Comparison of ENCODE assay signal across 16 cellular contexts in the genomic region with DNA sequence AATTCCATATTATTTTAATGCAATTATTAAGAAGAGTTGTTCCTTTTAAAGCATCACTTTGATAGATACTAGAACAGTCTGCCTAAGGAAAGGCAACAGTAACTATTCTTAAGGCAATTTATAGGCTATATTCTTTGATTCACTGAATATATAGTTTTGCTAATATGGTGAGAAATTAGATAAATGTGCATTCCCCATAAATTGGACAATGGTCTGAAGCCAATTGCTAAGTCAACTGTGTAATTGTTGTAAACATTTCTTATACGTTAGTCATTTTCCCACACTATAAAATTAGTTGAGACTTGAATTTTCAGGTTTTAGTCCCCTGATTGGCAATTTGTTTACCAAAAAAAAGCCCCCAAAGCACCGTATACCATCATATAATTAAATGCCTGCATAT.
DNase-seq lines count a peak whose midpoint lies in the region; ATAC-seq and TF ChIP-seq lines count a peak whose summit lies in the region.
"Had no signal": no experiment of that assay in that cellular context is flagged by ENCODE, and none has a peak within 500 bp of the region (broad histone marks: within the 10 kb centered on the region; RNA-seq: fewer than 3 reads in every experiment).

No MANE protein-coding gene starts in this region.

- no peaks in the 10 kb centered on the region for H3K9me2 ChIP-seq in HCT116 (ENCODE audit: insufficient read depth)

- H3K9me3 ChIP-seq in HCT116 (ENCODE audit: control insufficient read depth in 1 of 2, insufficient read depth in 1 of 2, low read depth in 1 of 2, low read length in 2 of 2) (no peaks in the 10 kb centered on the region), RWPE2 (ENCODE audit: severe bottlenecking) (no peaks in the 10 kb centered on the region)
- H3K9me3 ChIP-seq: BE2C, Caco-2 had no signal

- BruUV-seq in HCT116 (replicated peaks; lab: Mats Ljungman, UMichigan) = no TSS peak

- TF ChIP-seq POLR2A in HCT116 (IDR thresholded peaks at IDR 0.05; ENCODE audit: borderline replicate concordance, extremely low read depth, insufficient read depth, insufficient read length) = no peak

- H3K9ac ChIP-seq in HCT116 (ENCODE audit: low read length) = no peak overlapping the region

- TF ChIP-seq CTCF in HCT116 (IDR thresholded peaks at IDR 0.05 in 2 of 3, conservative IDR thresholded peaks at IDR 0.05 in 1 of 3; ENCODE audit: borderline replicate concordance in 1 of 3, insufficient read depth in 1 of 3, low read depth in 2 of 3, low read length in 2 of 3) (no peak), RWPE2 (IDR thresholded peaks at IDR 0.05; ENCODE audit: poor library complexity, severe bottlenecking) (no peak), GM13976 (IDR thresholded peaks at IDR 0.05; ENCODE audit: borderline replicate concordance, control extremely low read depth, extremely low read depth, insufficient read depth, missing control alignments) (no peak)

- RAD21 ChIA-PET in HCT116 (lab: Charles Lee; ENCODE audit: low non-redundant PET in 1 of 2, low total read pairs in 2 of 2, uncharacterized antibody in 2 of 2, unreplicated experiment in 2 of 2) = no interaction called here

- CTCF ChIA-PET in HCT116 (lab: Charles Lee) = no interaction called here

- H3K27ac ChIP-seq in HCT116 (ENCODE audit: low read depth, low read length) = no peak overlapping the region
- H3K27ac ChIP-seq in RWPE2 (ENCODE audit: poor library complexity, severe bottlenecking) = no peak overlapping the region

- intact Hi-C loops in HCT116 (cut with micrococcal nuclease) = no loop called here

- ATAC-seq in HCT116 = no peak
- 0 out of 3 replicates have a peak, but pooled peaks have one; percentile 29 for ATAC-seq in RWPE2 (ENCODE audit: low read depth)
- no peak for ATAC-seq in HG03520 (IDR thresholded peaks at IDR 0.05; ENCODE audit: unreplicated experiment)
- ATAC-seq: GM12878, HepG2 had no signal

- H3K27me3 ChIP-seq in HCT116 (ENCODE audit: insufficient read depth, low read length) (no peaks in the 10 kb centered on the region), RWPE2 (ENCODE audit: insufficient read depth, poor library complexity, severe bottlenecking) (no peaks in the 10 kb centered on the region)
- H3K27me3 ChIP-seq: BE2C had no signal

- no peaks in the 10 kb centered on the region for H3K36me3 ChIP-seq in HCT116 (ENCODE audit: control insufficient read depth in 1 of 2, insufficient read depth in 2 of 2, low read length in 2 of 2)
- no peaks in the 10 kb centered on the region for H3K36me3 ChIP-seq in RWPE2 (ENCODE audit: low read depth)
- H3K36me3 ChIP-seq: BE2C had no signal

- H3K79me2 ChIP-seq in HCT116 (ENCODE audit: insufficient read depth, low read length) = no peaks in the 10 kb centered on the region

- POLR2A ChIA-PET in HCT116 (lab: Charles Lee) = no interaction called here

- no peak for DNase-seq in HCT116 (ENCODE audit: low read depth, low spot score)
- no peak for DNase-seq in RWPE2 (ENCODE audit: low spot score)
- DNase-seq in astrocyte of the hippocampus (ENCODE audit: low read depth, low spot score) = peak; percentile 29
- peak; percentile 36 for DNase-seq in renal cortical epithelial cell (ENCODE audit: low read depth)
- DNase-seq in GM13976 (ENCODE audit: low spot score) = no peak
- no peak for DNase-seq in NCI-H1417 (lab: John Stamatoyannopoulos, UW)
- DNase-seq: BE2C; C1 segment of cervical spinal cord; Caco-2; CD4-positive, CD25-positive, alpha-beta regulatory T cell; CD8-positive, alpha-beta memory T cell; H9; KBM-7 had no signal

- no peak for TF ChIP-seq RAD21 in HCT116 (IDR thresholded peaks at IDR 0.05; ENCODE audit: low read depth)

- peak overlapping the region; percentile 15 for H2AFZ ChIP-seq in HCT116 (ENCODE audit: low read depth, low read length, poor library complexity, severe bottlenecking)

- H4K20me1 ChIP-seq in HCT116 (ENCODE audit: insufficient read depth) = no peaks in the 10 kb centered on the region

- H3K4me3 ChIP-seq in HCT116 (replicated peaks in 1 of 2; ENCODE audit: low read depth in 1 of 2, low read length in 2 of 2) = no peak overlapping the region
- H3K4me3 ChIP-seq in RWPE2 (ENCODE audit: severe bottlenecking) = no peak overlapping the region
- H3K4me3 ChIP-seq: GM12878 had no signal

- in situ Hi-C loops in GM13976 (cut with MboI; ENCODE audit: low sequenced_read_pairs, unreplicated experiment) = no loop called here

- H3K4me1 ChIP-seq in HCT116 (ENCODE audit: control insufficient read depth in 1 of 2, insufficient read depth in 2 of 2, low read length in 2 of 2) (peaks cover 22 to 27% of the 10 kb centered on the region in 2 experiments), RWPE2 (ENCODE audit: insufficient read depth, poor library complexity, severe bottlenecking) (peaks cover 26% of the 10 kb centered on the region)

- H3K4me2 ChIP-seq in HCT116 (ENCODE audit: low read length) = no peak overlapping the region

TF ChIP-seq in HCT116, 20 proteins besides CTCF, POLR2A, EP300 and RAD21:
- TF ChIP-seq TCF7L2 (IDR thresholded peaks at IDR 0.05; ENCODE audit: borderline replicate concordance, extremely low read depth, insufficient read depth, insufficient read length) (no peak), EGR1 (IDR thresholded peaks at IDR 0.05; ENCODE audit: low read depth) (no peak), CBX3 (IDR thresholded peaks at IDR 0.05; ENCODE audit: low read depth) (no peak), ZFX (IDR thresholded peaks at IDR 0.05) (no peak), ELF1 (IDR thresholded peaks at IDR 0.05; ENCODE audit: borderline replicate concordance, low read depth) (no peak), JUND (IDR thresholded peaks at IDR 0.05) (no peak), SRF (IDR thresholded peaks at IDR 0.05; ENCODE audit: low read depth) (no peak), POLR2AphosphoS5 (IDR thresholded peaks at IDR 0.05; ENCODE audit: low read depth, low read length) (no peak), YY1 (IDR thresholded peaks at IDR 0.05; ENCODE audit: extremely low read depth, insufficient replicate concordance, low read depth, low read length) (no peak), EZH2phosphoT487 (IDR thresholded peaks at IDR 0.05; ENCODE audit: borderline replicate concordance) (no peak), ZNF274 (IDR thresholded peaks at IDR 0.05; ENCODE audit: low read depth, low read length) (no peak), CEBPB (IDR thresholded peaks at IDR 0.05; ENCODE audit: low read depth) (no peak)
- TF ChIP-seq, protein P1, sequence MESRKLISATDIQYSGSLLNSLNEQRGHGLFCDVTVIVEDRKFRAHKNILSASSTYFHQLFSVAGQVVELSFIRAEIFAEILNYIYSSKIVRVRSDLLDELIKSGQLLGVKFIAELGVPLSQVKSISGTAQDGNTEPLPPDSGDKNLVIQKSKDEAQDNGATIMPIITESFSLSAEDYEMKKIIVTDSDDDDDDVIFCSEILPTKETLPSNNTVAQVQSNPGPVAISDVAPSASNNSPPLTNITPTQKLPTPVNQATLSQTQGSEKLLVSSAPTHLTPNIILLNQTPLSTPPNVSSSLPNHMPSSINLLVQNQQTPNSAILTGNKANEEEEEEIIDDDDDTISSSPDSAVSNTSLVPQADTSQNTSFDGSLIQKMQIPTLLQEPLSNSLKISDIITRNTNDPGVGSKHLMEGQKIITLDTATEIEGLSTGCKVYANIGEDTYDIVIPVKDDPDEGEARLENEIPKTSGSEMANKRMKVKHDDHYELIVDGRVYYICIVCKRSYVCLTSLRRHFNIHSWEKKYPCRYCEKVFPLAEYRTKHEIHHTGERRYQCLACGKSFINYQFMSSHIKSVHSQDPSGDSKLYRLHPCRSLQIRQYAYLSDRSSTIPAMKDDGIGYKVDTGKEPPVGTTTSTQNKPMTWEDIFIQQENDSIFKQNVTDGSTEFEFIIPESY (IDR thresholded peaks at IDR 0.05; ENCODE audit: extremely low read depth, insufficient replicate concordance, low read length) = no peak
- TF ChIP-seq, protein P2, sequence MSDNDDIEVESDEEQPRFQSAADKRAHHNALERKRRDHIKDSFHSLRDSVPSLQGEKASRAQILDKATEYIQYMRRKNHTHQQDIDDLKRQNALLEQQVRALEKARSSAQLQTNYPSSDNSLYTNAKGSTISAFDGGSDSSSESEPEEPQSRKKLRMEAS (IDR thresholded peaks at IDR 0.05) = no peak
- TF ChIP-seq, protein P3, sequence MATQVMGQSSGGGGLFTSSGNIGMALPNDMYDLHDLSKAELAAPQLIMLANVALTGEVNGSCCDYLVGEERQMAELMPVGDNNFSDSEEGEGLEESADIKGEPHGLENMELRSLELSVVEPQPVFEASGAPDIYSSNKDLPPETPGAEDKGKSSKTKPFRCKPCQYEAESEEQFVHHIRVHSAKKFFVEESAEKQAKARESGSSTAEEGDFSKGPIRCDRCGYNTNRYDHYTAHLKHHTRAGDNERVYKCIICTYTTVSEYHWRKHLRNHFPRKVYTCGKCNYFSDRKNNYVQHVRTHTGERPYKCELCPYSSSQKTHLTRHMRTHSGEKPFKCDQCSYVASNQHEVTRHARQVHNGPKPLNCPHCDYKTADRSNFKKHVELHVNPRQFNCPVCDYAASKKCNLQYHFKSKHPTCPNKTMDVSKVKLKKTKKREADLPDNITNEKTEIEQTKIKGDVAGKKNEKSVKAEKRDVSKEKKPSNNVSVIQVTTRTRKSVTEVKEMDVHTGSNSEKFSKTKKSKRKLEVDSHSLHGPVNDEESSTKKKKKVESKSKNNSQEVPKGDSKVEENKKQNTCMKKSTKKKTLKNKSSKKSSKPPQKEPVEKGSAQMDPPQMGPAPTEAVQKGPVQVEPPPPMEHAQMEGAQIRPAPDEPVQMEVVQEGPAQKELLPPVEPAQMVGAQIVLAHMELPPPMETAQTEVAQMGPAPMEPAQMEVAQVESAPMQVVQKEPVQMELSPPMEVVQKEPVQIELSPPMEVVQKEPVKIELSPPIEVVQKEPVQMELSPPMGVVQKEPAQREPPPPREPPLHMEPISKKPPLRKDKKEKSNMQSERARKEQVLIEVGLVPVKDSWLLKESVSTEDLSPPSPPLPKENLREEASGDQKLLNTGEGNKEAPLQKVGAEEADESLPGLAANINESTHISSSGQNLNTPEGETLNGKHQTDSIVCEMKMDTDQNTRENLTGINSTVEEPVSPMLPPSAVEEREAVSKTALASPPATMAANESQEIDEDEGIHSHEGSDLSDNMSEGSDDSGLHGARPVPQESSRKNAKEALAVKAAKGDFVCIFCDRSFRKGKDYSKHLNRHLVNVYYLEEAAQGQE (IDR thresholded peaks at IDR 0.05; ENCODE audit: low read depth) = no peak
- TF ChIP-seq, protein P4, sequence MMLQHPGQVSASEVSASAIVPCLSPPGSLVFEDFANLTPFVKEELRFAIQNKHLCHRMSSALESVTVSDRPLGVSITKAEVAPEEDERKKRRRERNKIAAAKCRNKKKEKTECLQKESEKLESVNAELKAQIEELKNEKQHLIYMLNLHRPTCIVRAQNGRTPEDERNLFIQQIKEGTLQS (IDR thresholded peaks at IDR 0.05) = no peak
TF ChIP-seq in HCT116: peak in this region for 0.

Comparison
In these comparisons a context has a peak if more than half of its experiments do, and no peak if none do; other contexts are left out.
1. DNase-seq: peak in astrocyte of the hippocampus (single experiment) and renal cortical epithelial cell (single experiment); none in HCT116 (single experiment), RWPE2 (single experiment), GM13976 (single experiment) and NCI-H1417 (0 of 3).